Comparison of ENCODE assay signal across 13 cellular contexts in genomic region chr14:105748204-105748578, GRCh38.
DNase-seq lines count a peak whose midpoint lies in the region; ATAC-seq and TF ChIP-seq lines count a peak whose summit lies in the region.
"Had no signal": no experiment of that assay in that cellular context is flagged by ENCODE, and none has a peak within 500 bp of the region (broad histone marks: within the 10 kb centered on the region; RNA-seq: fewer than 3 reads in every experiment).

No MANE protein-coding gene starts in this region.

- H3K9me3 ChIP-seq in GM23248 (ENCODE audit: low read depth) (no peaks in the 10 kb centered on the region), Panc1 (ENCODE audit: control insufficient read depth, insufficient read depth, low read depth, low read length) (no peaks in the 10 kb centered on the region), lower lobe of right lung (no peaks in the 10 kb centered on the region)
- H3K9me3 ChIP-seq: testis had no signal

- ATAC-seq in Panc1 (0 out of 2 replicates have a peak, but pooled peaks have one; percentile 22), lower lobe of right lung (no peak), GM18867 (IDR thresholded peaks at IDR 0.05; ENCODE audit: unreplicated experiment) (no peak)
- ATAC-seq: T-helper 17 cell had no signal

- H3K27me3 ChIP-seq in GM23248 (replicated peaks; ENCODE audit: insufficient read depth) = no peaks in the 10 kb centered on the region
- H3K27me3 ChIP-seq in Panc1 (ENCODE audit: control insufficient read depth, insufficient read depth, low read length) = no peaks in the 10 kb centered on the region
- no peaks in the 10 kb centered on the region for H3K27me3 ChIP-seq in lower lobe of right lung (ENCODE audit: low read depth)
- H3K27me3 ChIP-seq: testis had no signal

- peaks cover 10% of the 10 kb centered on the region for H3K4me1 Mint-ChIP-seq in Calu3 (ENCODE audit: low read depth, unreplicated experiment)
- H3K4me1 Mint-ChIP-seq: brain had no signal

- no peak overlapping the region for H3K4me3 Mint-ChIP-seq in Calu3 (ENCODE audit: low read depth, unreplicated experiment)
- H3K4me3 Mint-ChIP-seq: brain had no signal

- BruUV-seq in Calu3 (replicated peaks; lab: Mats Ljungman, UMichigan) (no TSS peak), Panc1 (replicated peaks; lab: Mats Ljungman, UMichigan) (no TSS peak)

- intact Hi-C loops in Calu3 (cut with micrococcal nuclease; ENCODE audit: unreplicated experiment) = no loop called here
- intact Hi-C loops in Panc1 (cut with micrococcal nuclease; ENCODE audit: unreplicated experiment) = no loop called here
- intact Hi-C loops in lower lobe of right lung (cut with DNase I) = no loop called here

- no peaks in the 10 kb centered on the region for H4K20me1 ChIP-seq in GM23248 (ENCODE audit: insufficient read depth)

- H3K9ac ChIP-seq in GM23248 = no peak overlapping the region
- H3K9ac ChIP-seq: parathyroid adenoma had no signal

- H3K4me3 ChIP-seq in GM23248 (no peak overlapping the region), Panc1 (ENCODE audit: low read depth in 2 of 2, low read length in 2 of 2) (no peak overlapping the region), lower lobe of right lung (no peak overlapping the region)
- H3K4me3 ChIP-seq: testis had no signal

- H3F3A ChIP-seq in GM23248 (ENCODE audit: insufficient read depth) = no peaks in the 10 kb centered on the region

- no peak overlapping the region for H3K27ac ChIP-seq in GM23248
- H3K27ac ChIP-seq in Panc1 (ENCODE audit: low read length) = no peak overlapping the region
- no peak overlapping the region for H3K27ac ChIP-seq in lower lobe of right lung
- H3K27ac ChIP-seq: parathyroid adenoma, testis had no signal

- H3K4me1 ChIP-seq in GM23248 (ENCODE audit: insufficient read depth) (no peaks in the 10 kb centered on the region), Panc1 (ENCODE audit: control insufficient read depth, insufficient read depth, low read length) (no peaks in the 10 kb centered on the region), lower lobe of right lung (no peaks in the 10 kb centered on the region)
- H3K4me1 ChIP-seq: parathyroid adenoma, testis had no signal

- H3K4me2 ChIP-seq in GM23248 (ENCODE audit: unreplicated experiment) = no peak overlapping the region

- H3K79me2 ChIP-seq in GM23248 (ENCODE audit: insufficient read depth) = no peaks in the 10 kb centered on the region
- H3K79me2 ChIP-seq: parathyroid adenoma had no signal

- H3K9me3 Mint-ChIP-seq in Calu3 (ENCODE audit: low read depth, unreplicated experiment) = no peaks in the 10 kb centered on the region

- CTCF ChIA-PET in Calu3 (lab: Charles Lee) = no interaction called here
- CTCF ChIA-PET in Panc1 (lab: Charles Lee) = no interaction called here

- in situ Hi-C loops in GM23248 (cut with MboI) = no loop called here
- in situ Hi-C loops in Panc1 (cut with HindIII; ENCODE audit: low pct_unique_long_range_greater_than_20kb, low sequenced_read_pairs) = no loop called here

- H3K36me3 ChIP-seq in GM23248 (ENCODE audit: low read depth) (no peaks in the 10 kb centered on the region), Panc1 (ENCODE audit: control insufficient read depth, insufficient read depth, low read length) (no peaks in the 10 kb centered on the region), lower lobe of right lung (no peaks in the 10 kb centered on the region)

- peaks cover 15% of the 10 kb centered on the region for H3K36me3 Mint-ChIP-seq in Calu3 (ENCODE audit: insufficient read depth, unreplicated experiment)
- H3K36me3 Mint-ChIP-seq: brain had no signal

- WGBS in GM23248 (ENCODE audit: low coverage in 1 of 2, low lambda C conversion rate in 2 of 2, missing lambda C conversion rate in 2 of 2), 2 experiments = 36 to 40% methylated on average over 5 of the region's 5 CpGs

- POLR2A ChIA-PET in Panc1 (lab: Charles Lee) = no interaction called here

- H3K27ac Mint-ChIP-seq in Calu3 (ENCODE audit: unreplicated experiment) = no peak overlapping the region
- H3K27ac Mint-ChIP-seq: brain, T-helper 17 cell had no signal

- H2AFZ ChIP-seq in GM23248 = no peak overlapping the region
- H2AFZ ChIP-seq: parathyroid adenoma had no signal

- no peak for TF ChIP-seq CTCF in Calu3 (IDR thresholded peaks at IDR 0.05; ENCODE audit: unreplicated experiment)
- no peak for TF ChIP-seq CTCF in Panc1 (IDR thresholded peaks at IDR 0.05)
- TF ChIP-seq CTCF in lower lobe of right lung (IDR thresholded peaks at IDR 0.05) = no peak

- peaks cover 84% of the 10 kb centered on the region for H3K27me3 Mint-ChIP-seq in Calu3 (ENCODE audit: unreplicated experiment)

- no peaks in the 10 kb centered on the region for H3K9me2 ChIP-seq in GM23248 (ENCODE audit: insufficient read depth)

- DNase-seq in Calu3 = peak; percentile 54
- peak; percentile 16 for DNase-seq in GM23248
- DNase-seq in Panc1 (ENCODE audit: low read depth, low spot score) = no peak
- DNase-seq in lower lobe of right lung = peak; percentile 23
- DNase-seq in activated T-cell treated with anti-CD3 and anti-CD28 coated beads, Interleukin-2, amount 50 U/mL, for 1 hour = no peak
- DNase-seq in GM19240 (ENCODE audit: insufficient read length, low spot score) = no peak
- DNase-seq in NCI-H146 treated with DMSO at 0.1 percent for 48 hours (lab: John Stamatoyannopoulos, UW; ENCODE audit: unreplicated experiment) = no peak
- DNase-seq: kidney glomerular epithelial cell, T-helper 17 cell, testis had no signal

Comparison
In these comparisons a context has a peak if more than half of its experiments do, and no peak if none do; other contexts are left out.
1. DNase-seq: peak in Calu3 (single experiment), GM23248 (single experiment) and lower lobe of right lung (single experiment); none in Panc1 (single experiment), activated T-cell treated with anti-CD3 and anti-CD28 coated beads, Interleukin-2, amount 50 U/mL, for 1 hour (single experiment), GM19240 (single experiment) and NCI-H146 treated with DMSO at 0.1 percent for 48 hours (single experiment).